ENCODE assay signal across 9 cellular contexts in genomic region chr2:210169871-210170441, GRCh38. TPM values are rescaled to one million over a fixed set of nuclear protein-coding genes. Genes with fewer than 3 reads are reported as not detected.
DNase-seq lines count a peak whose midpoint lies in the region; ATAC-seq and TF ChIP-seq lines count a peak whose summit lies in the region.
"Had no signal": no experiment of that assay in that cellular context is flagged by ENCODE, and none has a peak within 500 bp of the region (broad histone marks: within the 10 kb centered on the region; RNA-seq: fewer than 3 reads in every experiment).

No MANE protein-coding gene starts in this region.

- peak overlapping the region; percentile 98 for H3K4me3 ChIP-seq in BJ (ENCODE audit: low read depth, low read length)

- POLR2A ChIA-PET in BJ (lab: Charles Lee): no interaction called here
- POLR2A ChIA-PET in T-cell (lab: Charles Lee): no interaction called here

- H3K27me3 ChIP-seq in BJ (ENCODE audit: control insufficient read depth, insufficient read depth, low read length): no peaks in the 10 kb centered on the region

- DNase-seq in BJ (ENCODE audit: low read depth): peak; percentile 37
- no peak for DNase-seq in T-cell
- DNase-seq in fibroblast of gingiva (ENCODE audit: low read depth): peak; percentile 76
- no peak for DNase-seq in osteocyte (ENCODE audit: extremely low spot score, unreplicated experiment)
- DNase-seq in stimulated activated CD4-positive, alpha-beta T cell treated with anti-CD3 and anti-CD28 coated beads, Interleukin-12 subunit alpha, Interleukin-12 subunit beta, amount 100 ng/mL, for 4 hours: no peak
- DNase-seq in islet precursor cell: no peak

- H3K27ac Mint-ChIP-seq in T-cell: peak overlapping the region; percentile 91 to 94
- H3K27ac Mint-ChIP-seq in osteocyte (ENCODE audit: unreplicated experiment): peak overlapping the region; percentile 100

- H3K4me1 Mint-ChIP-seq in T-cell (peaks cover 31 to 45% (median 33%) of the 10 kb centered on the region in 3 donors), osteocyte (ENCODE audit: unreplicated experiment) (peaks cover 35% of the 10 kb centered on the region)

- H3K9me3 Mint-ChIP-seq in T-cell (no peaks in the 10 kb centered on the region), osteocyte (ENCODE audit: unreplicated experiment) (no peaks in the 10 kb centered on the region)

- no peak for TF ChIP-seq CTCF in BJ (IDR thresholded peaks at IDR 0.05; ENCODE audit: insufficient read depth, low read depth, low read length)
- TF ChIP-seq CTCF in osteocyte (IDR thresholded peaks at IDR 0.05): no peak

- H3K36me3 Mint-ChIP-seq in T-cell (no peaks in the 10 kb centered on the region), osteocyte (ENCODE audit: unreplicated experiment) (no peaks in the 10 kb centered on the region)

- H3K36me3 ChIP-seq in BJ (ENCODE audit: control insufficient read depth, insufficient read depth, low read length): no peaks in the 10 kb centered on the region

- CTCF ChIA-PET in BJ (lab: Yijun Ruan, JAX): no interaction called here
- CTCF ChIA-PET in T-cell (lab: Charles Lee): no interaction called here

- H3K27me3 Mint-ChIP-seq in T-cell: peaks cover 0 to 4% of the 10 kb centered on the region in 2 donors
- H3K27me3 Mint-ChIP-seq in osteocyte (ENCODE audit: unreplicated experiment): peaks cover 9% of the 10 kb centered on the region

- H3K4me3 Mint-ChIP-seq in T-cell: peak overlapping the region; percentile 93 to 98 (median 94)
- H3K4me3 Mint-ChIP-seq in osteocyte (ENCODE audit: unreplicated experiment): peak overlapping the region; percentile 96

- ATAC-seq in GM19043 (IDR thresholded peaks at IDR 0.05; ENCODE audit: low read depth, unreplicated experiment): peak; percentile 29
- peak; percentile 49 for ATAC-seq in HG03565 (IDR thresholded peaks at IDR 0.05; ENCODE audit: unreplicated experiment)
- ATAC-seq in T-cell (replicated peaks in 1 of 4): no peak

RNA-seq across cellular contexts. Expression of gene KANSL1L, which starts 1.3 kb away (rescaled TPM):
- 2.8 and 3.9 TPM in 2 replicates for polyA plus RNA-seq in BJ (2011; rRNA removed)
- 3.5 and 5.0 TPM in 2 replicates for polyA minus RNA-seq in BJ (2011; rRNA and poly(A)+ RNA removed)
- total RNA-seq in T-cell (10 to 100 TPM in 3 of 5 donors, 1 to 10 TPM in 2; 5.1 to 16.0 (median 12.0) TPM), osteocyte (21.0 and 23.0 TPM in 2 replicates)

RNA-seq across cellular contexts. Expression of gene ACADL, which starts 55.3 kb away (rescaled TPM):
- polyA plus RNA-seq in BJ (2011; rRNA removed): not detected in 2 replicates
- not detected in 2 replicates for polyA minus RNA-seq in BJ (2011; rRNA and poly(A)+ RNA removed)
- total RNA-seq in T-cell (not detected), osteocyte (not detected in 2 replicates)
- total RNA-seq: T-helper 2 cell treated with Interferon-gamma antibody and Interleukin-4, amounts not matched to agents 100 ng/mL and 5 ng/mL, for 36 hours had no signal

Comparison
In these comparisons a context has a peak if more than half of its experiments do, and no peak if none do; other contexts are left out.
1. DNase-seq: peak in BJ (single experiment) and fibroblast of gingiva (single experiment); none in T-cell (0 of 34), osteocyte (single experiment), stimulated activated CD4-positive, alpha-beta T cell treated with anti-CD3 and anti-CD28 coated beads, Interleukin-12 subunit alpha, Interleukin-12 subunit beta, amount 100 ng/mL, for 4 hours (single experiment) and islet precursor cell (single experiment).
2. ATAC-seq: peak in GM19043 (single experiment) and HG03565 (single experiment); none in T-cell (0 of 4).